In the genomic region with DNA sequence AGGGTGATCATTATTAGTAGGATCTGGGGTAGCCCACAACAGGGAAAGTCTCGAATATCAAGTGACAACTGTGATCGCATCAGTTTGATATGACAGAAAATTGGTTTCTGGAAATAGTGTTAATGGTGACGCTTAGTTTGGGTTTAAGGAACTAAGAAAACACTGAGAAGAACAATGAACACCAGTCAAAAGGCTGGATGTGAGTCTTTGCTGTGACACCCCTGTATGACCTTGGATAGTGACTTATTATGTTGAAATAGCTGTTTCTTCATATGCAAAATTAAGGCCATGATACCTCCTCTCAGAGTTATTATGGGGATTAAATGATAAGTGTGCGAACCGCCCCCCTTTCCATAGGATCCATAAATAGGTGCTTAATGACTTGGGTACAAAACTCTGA, we compare ENCODE assay signal across 8 cellular contexts. TPM values are rescaled to one million over a fixed set of nuclear protein-coding genes. Genes with fewer than 3 reads are reported as not detected.
DNase-seq lines count a peak whose midpoint lies in the region; ATAC-seq, FAIRE-seq and TF ChIP-seq lines count a peak whose summit lies in the region.

No MANE protein-coding gene starts in this region.

- H3K4me1 Mint-ChIP-seq in activated T-cell treated with anti-CD3 and anti-CD28 coated beads, Interleukin-2, amount 50 U/mL, for 4 hours (ENCODE audit: low read depth) = peaks cover 43% of the 10 kb centered on the region
- H3K4me1 Mint-ChIP-seq in activated T-helper 1 cell treated with anti-CD3 and anti-CD28 coated beads, Interleukin-12 subunit alpha, Interleukin-12 subunit beta, Interleukin-2, Interleukin-4 antibody, amounts not matched to agents 30 ng/mL and 10 ng/mL and 1 ng/mL, durations not matched to agents 14 hours and 24 hours and 36 hours (ENCODE audit: low read depth) = peaks cover 54% of the 10 kb centered on the region

- H3K9me1 ChIP-seq in keratinocyte (ENCODE audit: control insufficient read depth, extremely low read depth, insufficient read depth, low read length) = peaks cover 3% of the 10 kb centered on the region

- H3K79me2 ChIP-seq in keratinocyte (ENCODE audit: control insufficient read depth, insufficient read depth, low read length) = peaks cover 56% of the 10 kb centered on the region

- H3K36me3 Mint-ChIP-seq in activated T-cell treated with anti-CD3 and anti-CD28 coated beads, Interleukin-2, amount 50 U/mL, for 4 hours (ENCODE audit: insufficient read depth) = peaks cover 9% of the 10 kb centered on the region
- H3K36me3 Mint-ChIP-seq in activated T-helper 1 cell treated with anti-CD3 and anti-CD28 coated beads, Interleukin-12 subunit alpha, Interleukin-12 subunit beta, Interleukin-2, Interleukin-4 antibody, amounts not matched to agents 30 ng/mL and 10 ng/mL and 1 ng/mL, durations not matched to agents 14 hours and 24 hours and 36 hours (ENCODE audit: low read depth) = peaks cover 12% of the 10 kb centered on the region

- ATAC-seq in activated T-cell treated with anti-CD3 and anti-CD28 coated beads, Interleukin-2, amount 50 U/mL, for 4 hours = no peak
- no peak for ATAC-seq in HG03139 (IDR thresholded peaks at IDR 0.05; ENCODE audit: unreplicated experiment)

- H3K9ac ChIP-seq in keratinocyte (ENCODE audit: control insufficient read depth, extremely low read depth, insufficient read depth, low read length) = peak overlapping the region; percentile 93

- H3K9me3 ChIP-seq in keratinocyte (ENCODE audit: control insufficient read depth, low read depth, low read length) (no peaks in the 10 kb centered on the region), tibial artery (no peaks in the 10 kb centered on the region)

- DNase-seq in activated T-cell treated with anti-CD3 and anti-CD28 coated beads, Interleukin-2, amount 50 U/mL, for 4 hours = no peak
- no peak for DNase-seq in activated T-cell treated with anti-CD3 and anti-CD28 coated beads, Interleukin-2, amount 50 U/mL, for 48 hours
- DNase-seq in activated T-helper 1 cell treated with anti-CD3 and anti-CD28 coated beads, Interleukin-12 subunit alpha, Interleukin-12 subunit beta, Interleukin-2, Interleukin-4 antibody, amounts not matched to agents 30 ng/mL and 10 ng/mL and 1 ng/mL, durations not matched to agents 14 hours and 24 hours and 36 hours (ENCODE audit: low spot score) = no peak
- no peak for DNase-seq in keratinocyte (ENCODE audit: low read depth, low spot score)
- no peak for DNase-seq in tibial artery
- DNase-seq in NCI-H187 (lab: John Stamatoyannopoulos, UW) = no peak
- DNase-seq in stimulated activated CD4-positive, alpha-beta T cell treated with anti-CD3 and anti-CD28 coated beads, Interleukin-1b, Interleukin-23, amount 100 ng/mL, for 48 hours = no peak

- no peaks in the 10 kb centered on the region for H3K9me3 Mint-ChIP-seq in activated T-cell treated with anti-CD3 and anti-CD28 coated beads, Interleukin-2, amount 50 U/mL, for 4 hours
- H3K9me3 Mint-ChIP-seq in activated T-helper 1 cell treated with anti-CD3 and anti-CD28 coated beads, Interleukin-12 subunit alpha, Interleukin-12 subunit beta, Interleukin-2, Interleukin-4 antibody, amounts not matched to agents 30 ng/mL and 10 ng/mL and 1 ng/mL, durations not matched to agents 14 hours and 24 hours and 36 hours = no peaks in the 10 kb centered on the region

- peak overlapping the region; percentile 87 for H3K4me3 Mint-ChIP-seq in activated T-cell treated with anti-CD3 and anti-CD28 coated beads, Interleukin-2, amount 50 U/mL, for 4 hours
- H3K4me3 Mint-ChIP-seq in activated T-helper 1 cell treated with anti-CD3 and anti-CD28 coated beads, Interleukin-12 subunit alpha, Interleukin-12 subunit beta, Interleukin-2, Interleukin-4 antibody, amounts not matched to agents 30 ng/mL and 10 ng/mL and 1 ng/mL, durations not matched to agents 14 hours and 24 hours and 36 hours = peak overlapping the region; percentile 98

- peak; percentile 29 for FAIRE-seq in keratinocyte (lab: Jason Lieb, UNC)

- H3K27me3 Mint-ChIP-seq in activated T-cell treated with anti-CD3 and anti-CD28 coated beads, Interleukin-2, amount 50 U/mL, for 4 hours (ENCODE audit: low read depth) = no peaks in the 10 kb centered on the region
- peaks cover 2% of the 10 kb centered on the region for H3K27me3 Mint-ChIP-seq in activated T-helper 1 cell treated with anti-CD3 and anti-CD28 coated beads, Interleukin-12 subunit alpha, Interleukin-12 subunit beta, Interleukin-2, Interleukin-4 antibody, amounts not matched to agents 30 ng/mL and 10 ng/mL and 1 ng/mL, durations not matched to agents 14 hours and 24 hours and 36 hours (ENCODE audit: insufficient read depth)

- intact Hi-C loops in activated T-helper 1 cell treated with anti-CD3 and anti-CD28 coated beads, Interleukin-12 subunit alpha, Interleukin-12 subunit beta, Interleukin-2, Interleukin-4 antibody, amounts not matched to agents 30 ng/mL and 10 ng/mL and 1 ng/mL, durations not matched to agents 14 hours and 24 hours and 36 hours (cut with micrococcal nuclease) = loop anchor here (5.0 to 10.0 kb wide), 4 partner anchors 263 to 1375 kb away; a partner anchor contains a TSS
- intact Hi-C loops in tibial artery (cut with DNase I; ENCODE audit: low total_unique reads) = no loop called here

- peak overlapping the region; percentile 55 for H2AFZ ChIP-seq in keratinocyte (ENCODE audit: control insufficient read depth, low read length)

- H3K4me3 ChIP-seq in keratinocyte (ENCODE audit: control insufficient read depth in 2 of 3, extremely low read depth in 1 of 3, insufficient read depth in 2 of 3, low read depth in 1 of 3, low read length in 3 of 3) = peak overlapping the region; percentile 91 to 98 (median 94)
- H3K4me3 ChIP-seq in tibial artery = peak overlapping the region; percentile 74 to 94

- H3K27me3 ChIP-seq in keratinocyte (ENCODE audit: control insufficient read depth, extremely low read depth, insufficient read depth, low read length) = no peaks in the 10 kb centered on the region
- H3K27me3 ChIP-seq in tibial artery = no peaks in the 10 kb centered on the region

- no peaks in the 10 kb centered on the region for H4K20me1 ChIP-seq in keratinocyte (ENCODE audit: control insufficient read depth, extremely low read depth, insufficient read depth, low read length)

- no peak for TF ChIP-seq CTCF in keratinocyte (optimal IDR thresholded peaks at IDR 0.05 in 1 of 3, IDR thresholded peaks at IDR 0.05 in 1 of 3, conservative IDR thresholded peaks at IDR 0.05 in 1 of 3; ENCODE audit: extremely low read depth in 1 of 3, insufficient read depth in 2 of 3, low read length in 3 of 3)
- TF ChIP-seq CTCF in tibial artery (IDR thresholded peaks at IDR 0.05) = no peak

- peak overlapping the region; percentile 87 for H3K4me2 ChIP-seq in keratinocyte (ENCODE audit: control insufficient read depth, extremely low read depth, insufficient read depth, low read depth, low read length)

- no peaks in the 10 kb centered on the region for H3K36me3 ChIP-seq in keratinocyte (ENCODE audit: control insufficient read depth in 2 of 2, extremely low read depth in 1 of 2, insufficient read depth in 2 of 2, low read length in 2 of 2)
- no peaks in the 10 kb centered on the region for H3K36me3 ChIP-seq in tibial artery

- H3K27ac ChIP-seq in keratinocyte (ENCODE audit: control insufficient read depth, insufficient read depth, low read length) (peak overlapping the region; percentile 80), tibial artery (peak overlapping the region; percentile 76 to 86)

- H3K27ac Mint-ChIP-seq in activated T-helper 1 cell treated with anti-CD3 and anti-CD28 coated beads, Interleukin-12 subunit alpha, Interleukin-12 subunit beta, Interleukin-2, Interleukin-4 antibody, amounts not matched to agents 30 ng/mL and 10 ng/mL and 1 ng/mL, durations not matched to agents 14 hours and 24 hours and 36 hours = peak overlapping the region; percentile 84

- peaks cover 15% of the 10 kb centered on the region for H3K4me1 ChIP-seq in keratinocyte (ENCODE audit: control insufficient read depth, extremely low read depth, insufficient read depth, low read length)
- H3K4me1 ChIP-seq in tibial artery = peaks cover 0 to 27% (median 18%) of the 10 kb centered on the region in 4 donors

- dilution Hi-C loops in keratinocyte (cut with MboI; ENCODE audit: extremely low pct_ligation_motif_present, low sequenced_read_pairs) = no loop called here

RNA-seq across cellular contexts. Expression of a gene that starts 0.9 kb away (rescaled TPM):
- total RNA-seq in activated T-cell treated with anti-CD3 and anti-CD28 coated beads, Interleukin-2, amount 50 U/mL, for 4 hours = 1 to 10 TPM; 5.0 to 6.7 (median 6.5) TPM
- 5.8 and 6.1 TPM in 2 replicates for total RNA-seq in activated T-helper 1 cell treated with anti-CD3 and anti-CD28 coated beads, Interleukin-12 subunit alpha, Interleukin-12 subunit beta, Interleukin-2, Interleukin-4 antibody, amounts not matched to agents 30 ng/mL and 10 ng/mL and 1 ng/mL, durations not matched to agents 14 hours and 24 hours and 36 hours
- 4.0 to 7.3 TPM (median 4.7 TPM) in 3 replicates for polyA plus RNA-seq in keratinocyte
- 16.9 TPM for polyA plus RNA-seq in keratinocyte (2011; ENCODE audit: low read depth)
- 3.3 and 5.1 TPM in 2 replicates for polyA plus RNA-seq in keratinocyte (2011; cell fraction: cytosol; rRNA removed)
- 5.0 and 7.3 TPM in 2 replicates for polyA plus RNA-seq in keratinocyte (2011; cell fraction: nucleus; rRNA removed)
- 4.5 and 6.4 TPM in 2 replicates for polyA plus RNA-seq in keratinocyte (2012; ENCODE audit: low replicate concordance)
- polyA minus RNA-seq in keratinocyte = 0.75 to 1.8 TPM (median 1.7 TPM) in 3 replicates
- polyA minus RNA-seq in keratinocyte (2011; cell fraction: cytosol; rRNA and poly(A)+ RNA removed) = 1.9 TPM
- 1.3 and 1.7 TPM in 2 replicates for polyA minus RNA-seq in keratinocyte (2011; cell fraction: nucleus; rRNA and poly(A)+ RNA removed)

RNA-seq across cellular contexts. Expression of a gene that starts 29.4 kb away (rescaled TPM):
- 10 to 100 TPM; 18.8 to 20.4 (median 20.2) TPM for total RNA-seq in activated T-cell treated with anti-CD3 and anti-CD28 coated beads, Interleukin-2, amount 50 U/mL, for 4 hours
- 30.7 and 35.4 TPM in 2 replicates for total RNA-seq in activated T-helper 1 cell treated with anti-CD3 and anti-CD28 coated beads, Interleukin-12 subunit alpha, Interleukin-12 subunit beta, Interleukin-2, Interleukin-4 antibody, amounts not matched to agents 30 ng/mL and 10 ng/mL and 1 ng/mL, durations not matched to agents 14 hours and 24 hours and 36 hours
- 66.2 to 89.8 TPM (median 68.8 TPM) in 3 replicates for polyA plus RNA-seq in keratinocyte
- 4.6 TPM for polyA plus RNA-seq in keratinocyte (2011; ENCODE audit: low read depth)
- 78.7 and 132 TPM in 2 replicates for polyA plus RNA-seq in keratinocyte (2011; cell fraction: cytosol; rRNA removed)
- polyA plus RNA-seq in keratinocyte (2011; cell fraction: nucleus; rRNA removed) = 18.9 and 26.0 TPM in 2 replicates
- 26.6 and 55.8 TPM in 2 replicates for polyA plus RNA-seq in keratinocyte (2012; ENCODE audit: low replicate concordance)
- polyA minus RNA-seq in keratinocyte = 12.6 to 18.8 TPM (median 17.5 TPM) in 3 replicates
- polyA minus RNA-seq in keratinocyte (2011; cell fraction: cytosol; rRNA and poly(A)+ RNA removed) = 27.4 TPM
- polyA minus RNA-seq in keratinocyte (2011; cell fraction: nucleus; rRNA and poly(A)+ RNA removed) = 6.6 and 7.5 TPM in 2 replicates

RNA-seq across cellular contexts. Expression of a gene that starts 32.6 kb away (rescaled TPM):
- total RNA-seq in activated T-cell treated with anti-CD3 and anti-CD28 coated beads, Interleukin-2, amount 50 U/mL, for 4 hours = under 1 TPM; 0.26 to 0.73 (median 0.38) TPM
- 1.3 and 1.8 TPM in 2 replicates for total RNA-seq in activated T-helper 1 cell treated with anti-CD3 and anti-CD28 coated beads, Interleukin-12 subunit alpha, Interleukin-12 subunit beta, Interleukin-2, Interleukin-4 antibody, amounts not matched to agents 30 ng/mL and 10 ng/mL and 1 ng/mL, durations not matched to agents 14 hours and 24 hours and 36 hours
- 45.1 to 66.0 TPM (median 65.6 TPM) in 3 replicates for polyA plus RNA-seq in keratinocyte
- polyA plus RNA-seq in keratinocyte (2011; ENCODE audit: low read depth) = 39.4 TPM
- 57.8 and 68.0 TPM in 2 replicates for polyA plus RNA-seq in keratinocyte (2011; cell fraction: cytosol; rRNA removed)
- 40.7 and 57.4 TPM in 2 replicates for polyA plus RNA-seq in keratinocyte (2011; cell fraction: nucleus; rRNA removed)
- polyA plus RNA-seq in keratinocyte (2012; ENCODE audit: low replicate concordance) = 52.1 and 69.1 TPM in 2 replicates
- polyA minus RNA-seq in keratinocyte = 5.6 to 33.0 TPM (median 18.8 TPM) in 3 replicates
- polyA minus RNA-seq in keratinocyte (2011; cell fraction: cytosol; rRNA and poly(A)+ RNA removed) = 25.5 TPM
- polyA minus RNA-seq in keratinocyte (2011; cell fraction: nucleus; rRNA and poly(A)+ RNA removed) = 11.0 and 22.5 TPM in 2 replicates
